In the genomic region with DNA sequence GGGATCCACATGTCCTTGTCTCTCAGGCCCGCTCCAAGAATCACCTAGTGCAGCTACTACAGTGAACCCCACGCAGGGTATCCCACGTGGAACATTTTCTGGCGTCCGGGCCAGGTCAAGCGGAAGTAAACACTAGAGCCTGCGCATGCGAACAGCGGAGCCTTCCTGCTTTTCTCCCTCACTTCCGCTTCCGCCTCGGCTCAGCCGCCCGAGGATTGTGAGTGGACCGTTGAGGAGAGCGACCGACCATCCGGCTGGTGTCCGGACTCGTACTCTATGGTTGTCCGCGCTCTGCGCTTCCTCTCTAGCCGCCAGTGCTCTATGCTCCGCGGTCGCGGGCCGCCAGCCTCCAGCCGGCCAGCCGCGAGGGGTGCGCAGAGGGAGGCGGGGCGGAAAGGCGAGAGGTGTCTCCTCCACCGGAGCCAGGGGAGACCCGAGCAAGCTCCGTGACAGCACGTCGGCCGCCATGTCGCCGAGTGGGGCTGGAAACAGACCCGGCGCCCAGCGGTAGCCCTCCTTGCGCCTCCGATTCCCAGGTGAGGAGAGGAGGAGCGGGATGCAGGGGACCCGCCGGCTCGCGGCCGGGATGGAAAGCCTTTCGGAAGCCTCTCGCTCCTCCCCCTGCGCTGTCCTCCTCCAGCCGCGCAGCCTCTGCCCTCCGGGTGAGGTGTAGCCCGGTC, we compare ENCODE assay signal across 8 cellular contexts. TPM values are rescaled to one million over a fixed set of nuclear protein-coding genes. Genes with fewer than 3 reads are reported as not detected.
A peak's percentile ranks its signal among the peaks of the same experiment; 100 is the strongest.
DNase-seq lines count a peak whose midpoint lies in the region; ATAC-seq and TF ChIP-seq lines count a peak whose summit lies in the region.

Gene CNST, plus strand, starts transcription at position 329 of the 680 bp plus-strand sequence. CDS start 25,107 bp downstream, outside the sequence.
A gene with protein sequence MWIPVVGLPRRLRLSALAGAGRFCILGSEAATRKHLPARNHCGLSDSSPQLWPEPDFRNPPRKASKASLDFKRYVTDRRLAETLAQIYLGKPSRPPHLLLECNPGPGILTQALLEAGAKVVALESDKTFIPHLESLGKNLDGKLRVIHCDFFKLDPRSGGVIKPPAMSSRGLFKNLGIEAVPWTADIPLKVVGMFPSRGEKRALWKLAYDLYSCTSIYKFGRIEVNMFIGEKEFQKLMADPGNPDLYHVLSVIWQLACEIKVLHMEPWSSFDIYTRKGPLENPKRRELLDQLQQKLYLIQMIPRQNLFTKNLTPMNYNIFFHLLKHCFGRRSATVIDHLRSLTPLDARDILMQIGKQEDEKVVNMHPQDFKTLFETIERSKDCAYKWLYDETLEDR (minus strand): TSS at position 134 of the 680 bp plus-strand sequence. CDS start 123 bp downstream, at position 11.

- peak; percentile 89 for ATAC-seq in HG02884 (IDR thresholded peaks at IDR 0.05; ENCODE audit: unreplicated experiment)
- peak; percentile 98 for ATAC-seq in left ventricle myocardium superior

- H3K4me1 ChIP-seq in prostate gland (replicated peaks), result no peaks in the 10 kb centered on the region
- peaks cover 1% of the 10 kb centered on the region for H3K4me1 ChIP-seq in urinary bladder (ENCODE audit: insufficient read depth)

- TF ChIP-seq CTCF in prostate gland (IDR thresholded peaks at IDR 0.05), result peak in 2 of 4 experiments; percentile 10 to 31

- under 1% methylated on average over 59 of the region's 62 CpGs for WGBS in prostate gland
- WGBS in urinary bladder, result under 1% methylated on average over 62 of the region's 62 CpGs

- peak within 1 kb of the TSS; percentile 77 to 94 for H3K4me3 ChIP-seq in prostate gland
- H3K4me3 ChIP-seq in urinary bladder (ENCODE audit: low read depth, low read length), result peak within 1 kb of the TSS; percentile 73

- TF ChIP-seq POLR2A in GM15510 (IDR thresholded peaks at IDR 0.05; ENCODE audit: borderline replicate concordance, extremely low read depth, insufficient read length) (peak; percentile 86), prostate gland (IDR thresholded peaks at IDR 0.05) (peak; percentile 86)

- intact Hi-C loops in left ventricle myocardium superior (cut with micrococcal nuclease) (loop anchor here (10.0 kb wide), 2 partner anchors 79 to 129 kb away; no protein-coding TSS in a partner anchor), prostate gland (cut with DNase I) (loop anchor here (5.0 to 10.0 kb wide), 2 partner anchors 79 to 121 kb away; no protein-coding TSS in a partner anchor)

- no peaks in the 10 kb centered on the region for H3K27me3 ChIP-seq in prostate gland (replicated peaks; ENCODE audit: insufficient read depth)

- DNase-seq in NCI-H1694 (lab: John Stamatoyannopoulos, UW) (peak; percentile 95), T-helper 2 cell (peak; percentile 68 to 98 (median 87)), left ventricle myocardium superior (peak; percentile 98), prostate gland (ENCODE audit: low spot score) (peak; percentile 98)

- H3K36me3 ChIP-seq in prostate gland (no peaks in the 10 kb centered on the region), urinary bladder (ENCODE audit: insufficient read depth) (no peaks in the 10 kb centered on the region)

- H3K9me3 ChIP-seq in prostate gland, result no peaks in the 10 kb centered on the region

- H3K27ac ChIP-seq in angular gyrus (ENCODE audit: low read depth, low read length) (peak within 1 kb of the TSS; percentile 79), prostate gland (peak within 1 kb of the TSS; percentile 92 to 94), urinary bladder (ENCODE audit: low read depth) (peak within 1 kb of the TSS; percentile 95)

RNA-seq across cellular contexts. Expression of gene CNST, which starts in this region (rescaled TPM):
- total RNA-seq in left ventricle myocardium superior, result 20.2 TPM
- 10 to 100 TPM; 19.4 to 52.6 TPM for total RNA-seq in prostate gland
- total RNA-seq in urinary bladder, result 36.6 TPM
- 17.1 TPM for polyA plus RNA-seq in urinary bladder

RNA-seq across cellular contexts. Expression of the second gene that starts in this region (rescaled TPM):
- total RNA-seq in left ventricle myocardium superior (17.4 TPM), prostate gland (10 to 100 TPM; 10.3 to 15.1 TPM), urinary bladder (22.4 TPM)
- 11.7 TPM for polyA plus RNA-seq in urinary bladder

Comparison
In these comparisons a context has a peak if more than half of its experiments do, and no peak if none do; other contexts are left out.
1. Peak in every context shown above with its lines: DNase-seq, ATAC-seq, H3K4me3 ChIP-seq and H3K27ac ChIP-seq.